In the genomic region with DNA sequence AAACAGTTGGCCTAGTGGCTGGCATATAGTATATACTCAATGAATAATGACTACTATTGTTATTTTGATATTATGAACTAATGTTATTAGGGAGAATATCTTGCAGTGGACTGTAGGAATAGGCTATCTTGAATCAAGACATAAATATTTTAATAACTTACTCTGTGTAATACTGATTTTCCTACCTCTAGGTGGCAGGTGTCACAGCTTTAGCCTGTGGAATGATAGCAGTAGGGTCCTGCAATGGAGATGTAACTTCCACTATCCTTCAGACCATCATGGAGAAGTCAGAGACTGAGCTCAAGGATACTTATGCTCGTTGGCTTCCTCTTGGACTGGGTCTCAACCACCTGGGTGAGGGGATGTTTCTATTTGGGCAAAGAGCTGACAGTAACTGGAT, we compare ENCODE assay signal across 1 cellular context.
TF ChIP-seq lines count a peak whose summit lies in the region.

No MANE protein-coding gene starts in this region.

TF ChIP-seq in endothelial cell of umbilical vein, 7 proteins besides CTCF, POLR2A, EP300 and RAD21:
- TF ChIP-seq, protein P1, sequence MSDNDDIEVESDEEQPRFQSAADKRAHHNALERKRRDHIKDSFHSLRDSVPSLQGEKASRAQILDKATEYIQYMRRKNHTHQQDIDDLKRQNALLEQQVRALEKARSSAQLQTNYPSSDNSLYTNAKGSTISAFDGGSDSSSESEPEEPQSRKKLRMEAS (IDR thresholded peaks at IDR 0.05; ENCODE audit: insufficient read depth, insufficient read length), result no peak
- TF ChIP-seq POLR2AphosphoS5 (IDR thresholded peaks at IDR 0.05; ENCODE audit: insufficient read depth, low read depth, low read length) (no peak), MYC (IDR thresholded peaks at IDR 0.05; ENCODE audit: low read depth, low read length) (no peak), EZH2 (IDR thresholded peaks at IDR 0.05; ENCODE audit: borderline replicate concordance, low read depth, low read length, severe bottlenecking) (no peak), GATA2 (IDR thresholded peaks at IDR 0.05; ENCODE audit: insufficient read depth, insufficient read length, low read depth, low read length) (no peak), JUN (IDR thresholded peaks at IDR 0.05; ENCODE audit: borderline replicate concordance, insufficient read depth, insufficient read length, low read depth) (no peak), FOS (IDR thresholded peaks at IDR 0.05; ENCODE audit: borderline replicate concordance, insufficient read depth, low read length) (no peak)
